In the genomic region with DNA sequence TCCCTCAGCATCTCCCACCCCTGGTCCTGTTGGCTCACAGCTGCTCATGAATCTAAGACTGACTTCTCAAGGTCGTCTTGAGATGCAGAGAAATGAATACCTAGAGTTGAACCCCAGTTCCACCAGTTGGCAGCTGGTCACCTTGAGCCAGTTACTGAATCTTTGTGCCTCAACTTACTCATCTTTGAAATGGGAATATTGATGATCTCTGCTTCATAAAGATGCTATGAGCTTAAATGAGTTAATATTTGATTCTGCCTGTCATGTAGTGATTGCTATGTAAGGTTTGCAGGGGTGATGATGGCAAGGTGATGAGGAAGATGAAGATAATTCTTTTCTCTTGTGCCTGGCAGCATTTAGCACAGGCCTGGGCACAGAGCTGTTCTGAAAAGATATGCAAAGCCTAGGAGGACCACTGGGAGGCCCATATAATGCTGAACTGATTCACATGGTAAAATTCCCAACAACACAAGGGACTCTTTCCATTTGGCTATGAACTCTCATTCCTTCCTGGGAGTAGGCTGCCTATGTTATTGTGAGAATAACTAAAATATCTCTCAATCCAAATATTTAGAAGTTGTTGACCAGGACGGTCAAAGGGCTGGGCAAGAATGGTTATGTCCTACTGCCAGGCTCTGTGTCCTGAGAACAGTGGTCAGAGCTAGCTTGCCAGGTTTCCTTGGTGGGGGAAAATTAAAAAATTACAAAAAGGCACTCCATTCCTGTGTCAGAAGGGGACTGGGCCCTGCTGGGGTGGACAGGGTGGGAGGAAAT, we compare ENCODE assay signal across 18 cellular contexts.
DNase-seq lines count a peak whose midpoint lies in the region; ATAC-seq, FAIRE-seq and TF ChIP-seq lines count a peak whose summit lies in the region.
"Had no signal": no experiment of that assay in that cellular context is flagged by ENCODE, and none has a peak within 500 bp of the region (broad histone marks: within the 10 kb centered on the region; RNA-seq: fewer than 3 reads in every experiment).

No MANE protein-coding gene starts in this region.

- no peaks in the 10 kb centered on the region for H3K9me3 ChIP-seq in adipocyte (ENCODE audit: control insufficient read depth, low read length)
- H3K9me3 ChIP-seq in esophagus squamous epithelium: no peaks in the 10 kb centered on the region
- no peaks in the 10 kb centered on the region for H3K9me3 ChIP-seq in neural progenitor cell (ENCODE audit: low read depth)
- no peaks in the 10 kb centered on the region for H3K9me3 ChIP-seq in tibial nerve
- H3K9me3 ChIP-seq: BLaER1 treated with 17β-estradiol and CSF1 and Interleukin-3, amounts not matched to agents 10 nM and 100 nM; HAP-1 had no signal

- no peak for ATAC-seq in left lobe of liver

- peak overlapping the region; percentile 47 for H3K27ac Mint-ChIP-seq in neural progenitor cell

- no peak for DNase-seq in adipocyte (ENCODE audit: low read depth)
- DNase-seq in esophagus squamous epithelium (lab: John Stamatoyannopoulos, UW): no peak
- no peak for DNase-seq in neural progenitor cell (ENCODE audit: low spot score)
- no peak for DNase-seq in tibial nerve (ENCODE audit: low spot score in 2 of 2)
- no peak for DNase-seq in left lobe of liver (ENCODE audit: low spot score)
- no peak for DNase-seq in activated naive CD4-positive, alpha-beta T cell treated with Interleukin-2 at 50 U/mL for 16 hours
- DNase-seq in KG1 (lab: John Stamatoyannopoulos, UW): no peak
- no peak for DNase-seq in GM12891 (ENCODE audit: insufficient read length, low spot score)
- DNase-seq: DMS79 treated with DMSO at 0.1 percent for 48 hours; IMR-90; NCI-H1105 treated with DMSO at 0.1 percent for 48 hours; NCI-H1694 treated with DMSO at 0.1 percent for 48 hours; NCI-H345; NCI-H526 treated with DMSO at 0.1 percent for 48 hours; NK-92 treated with Interleukin-12 subunit alpha and Interleukin-12 subunit beta, amount 100 ng/mL, for 24 hours had no signal

- H3K9me3 Mint-ChIP-seq in neural progenitor cell: no peaks in the 10 kb centered on the region

- H3K4me3 ChIP-seq in adipocyte (ENCODE audit: low read length) (no peak overlapping the region), esophagus squamous epithelium (no peak overlapping the region), neural progenitor cell (no peak overlapping the region), tibial nerve (no peak overlapping the region)
- H3K4me3 ChIP-seq: BLaER1 treated with 17β-estradiol and CSF1 and Interleukin-3, amounts not matched to agents 10 nM and 100 nM; HAP-1 had no signal

- H3F3A ChIP-seq in neural progenitor cell (ENCODE audit: low read depth): no peaks in the 10 kb centered on the region

- TF ChIP-seq CTCF in esophagus squamous epithelium (IDR thresholded peaks at IDR 0.05): no peak
- TF ChIP-seq CTCF in neural progenitor cell (IDR thresholded peaks at IDR 0.05): no peak
- no peak for TF ChIP-seq CTCF in tibial nerve (IDR thresholded peaks at IDR 0.05)

- H3K36me3 Mint-ChIP-seq in neural progenitor cell: no peaks in the 10 kb centered on the region

- no peaks in the 10 kb centered on the region for H4K20me1 ChIP-seq in neural progenitor cell (ENCODE audit: low read depth)
- H4K20me1 ChIP-seq: BLaER1 treated with 17β-estradiol and CSF1 and Interleukin-3, amounts not matched to agents 10 nM and 100 nM had no signal

- intact Hi-C loops in esophagus squamous epithelium (cut with DNase I): no loop called here

- no peak for FAIRE-seq in GM12891 (lab: Jason Lieb, UNC)
- FAIRE-seq: A204.1 had no signal

- H3K27ac ChIP-seq in esophagus squamous epithelium (peak overlapping the region; percentile 46 to 86 (median 70)), neural progenitor cell (no peak overlapping the region), tibial nerve (peak overlapping the region in 3 of 4 donors; percentile 50 to 81 (median 77))
- H3K27ac ChIP-seq: BLaER1 treated with 17β-estradiol and CSF1 and Interleukin-3, amounts not matched to agents 10 nM and 100 nM had no signal

- H3K27me3 Mint-ChIP-seq in neural progenitor cell (ENCODE audit: insufficient read depth, low read depth): peaks cover 3% of the 10 kb centered on the region

- 50 to 61% methylated on average over 2 of the region's 2 CpGs for WGBS in esophagus squamous epithelium, 2 donors
- WGBS in tibial nerve, 2 donors: 66 to 71% methylated on average over 2 of the region's 2 CpGs

- H2AFZ ChIP-seq in neural progenitor cell (replicated peaks): no peak overlapping the region

- TF ChIP-seq POLR2A in esophagus squamous epithelium (IDR thresholded peaks at IDR 0.05) (no peak), tibial nerve (IDR thresholded peaks at IDR 0.05) (no peak), GM12891 (IDR thresholded peaks at IDR 0.05; ENCODE audit: low read depth, low read length) (no peak)

- no peak overlapping the region for H3K4me3 Mint-ChIP-seq in neural progenitor cell

- no peak overlapping the region for H3K4me2 ChIP-seq in neural progenitor cell
- H3K4me2 ChIP-seq: BLaER1 treated with 17β-estradiol and CSF1 and Interleukin-3, amounts not matched to agents 10 nM and 100 nM had no signal

- H3K27me3 ChIP-seq in adipocyte (replicated peaks; ENCODE audit: control insufficient read depth, insufficient read depth, low read length): peaks cover 13% of the 10 kb centered on the region
- peaks cover 0 to 5% (median 0%) of the 10 kb centered on the region in 4 donors for H3K27me3 ChIP-seq in esophagus squamous epithelium
- no peaks in the 10 kb centered on the region for H3K27me3 ChIP-seq in neural progenitor cell
- no peaks in the 10 kb centered on the region for H3K27me3 ChIP-seq in tibial nerve
- H3K27me3 ChIP-seq: BLaER1 treated with 17β-estradiol and CSF1 and Interleukin-3, amounts not matched to agents 10 nM and 100 nM had no signal

- peak overlapping the region; percentile 37 for H3K9ac ChIP-seq in adipocyte (ENCODE audit: low read length)
- H3K9ac ChIP-seq in neural progenitor cell: no peak overlapping the region
- H3K9ac ChIP-seq: BLaER1 treated with 17β-estradiol and CSF1 and Interleukin-3, amounts not matched to agents 10 nM and 100 nM had no signal

- H3K36me3 ChIP-seq in adipocyte (ENCODE audit: control insufficient read depth, insufficient read depth, low read length, severe bottlenecking): no peaks in the 10 kb centered on the region
- H3K36me3 ChIP-seq in esophagus squamous epithelium: no peaks in the 10 kb centered on the region
- H3K36me3 ChIP-seq in neural progenitor cell: no peaks in the 10 kb centered on the region
- H3K36me3 ChIP-seq in tibial nerve: no peaks in the 10 kb centered on the region
- H3K36me3 ChIP-seq: BLaER1 treated with 17β-estradiol and CSF1 and Interleukin-3, amounts not matched to agents 10 nM and 100 nM; HAP-1 had no signal

- no peaks in the 10 kb centered on the region for H3K79me2 ChIP-seq in neural progenitor cell (ENCODE audit: low read depth)

- TF ChIP-seq EP300 in tibial nerve (IDR thresholded peaks at IDR 0.05): no peak

- peaks cover 12% of the 10 kb centered on the region for H3K4me1 Mint-ChIP-seq in neural progenitor cell

- H3K4me1 ChIP-seq in adipocyte (ENCODE audit: control insufficient read depth, insufficient read depth, low read length) (peaks cover 32% of the 10 kb centered on the region), esophagus squamous epithelium (peaks cover 10 to 56% (median 37%) of the 10 kb centered on the region in 3 donors), neural progenitor cell (no peaks in the 10 kb centered on the region), tibial nerve (peaks cover 0 to 42% (median 0%) of the 10 kb centered on the region in 4 donors)
- H3K4me1 ChIP-seq: HAP-1 had no signal

TF ChIP-seq in GM12891, 5 proteins besides CTCF, POLR2A, EP300 and RAD21:
- TF ChIP-seq TAF1 (IDR thresholded peaks at IDR 0.05; ENCODE audit: low read depth, low read length) (no peak), SPI1 (IDR thresholded peaks at IDR 0.05; ENCODE audit: low read depth, low read length) (no peak), POU2F2 (IDR thresholded peaks at IDR 0.05; ENCODE audit: low read depth, low read length) (no peak), POLR2AphosphoS5 (IDR thresholded peaks at IDR 0.05; ENCODE audit: low read depth, low read length) (no peak), PAX5 (IDR thresholded peaks at IDR 0.05; ENCODE audit: insufficient read depth, low read length, severe bottlenecking) (no peak)
